ENCODE assay signal across 17 cellular contexts in the genomic region with DNA sequence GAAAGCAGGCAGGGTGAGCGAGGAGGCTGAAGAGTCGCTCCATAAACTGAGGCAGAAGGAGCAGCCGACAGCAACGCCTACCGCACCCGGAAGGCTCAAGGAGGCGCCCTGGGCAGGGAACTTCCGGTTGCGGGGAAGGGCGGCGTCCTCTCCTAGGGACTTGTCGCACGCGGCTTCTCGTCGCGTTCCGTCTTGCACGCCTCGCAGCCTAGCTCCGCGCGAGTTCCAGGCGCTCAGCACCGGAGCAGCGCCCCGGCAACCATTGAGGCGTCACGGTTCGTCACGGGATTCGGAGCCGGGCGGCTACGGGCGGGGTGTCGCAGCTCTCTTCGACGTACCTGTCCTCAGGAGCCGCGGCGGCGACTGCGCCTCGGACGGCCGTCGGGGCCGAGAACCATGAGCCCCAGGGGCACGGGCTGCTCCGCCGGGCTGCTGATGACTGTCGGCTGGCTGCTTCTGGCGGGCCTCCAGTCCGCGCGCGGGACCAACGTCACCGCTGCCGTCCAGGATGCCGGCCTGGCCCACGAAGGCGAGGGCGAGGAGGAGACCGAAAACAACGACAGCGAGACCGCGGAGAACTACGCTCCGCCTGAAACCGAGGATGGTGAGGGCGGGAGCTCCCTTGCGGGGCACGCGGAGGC. TPM values are rescaled to one million over a fixed set of nuclear protein-coding genes. Genes with fewer than 3 reads are reported as not detected.
"Had no signal": no experiment of that assay in that cellular context is flagged by ENCODE, and none has a peak within 500 bp of the region (broad histone marks: within the 10 kb centered on the region; RNA-seq: fewer than 3 reads in every experiment).

Gene SPACA1, plus strand, starts transcription at position 332 of the 641 bp plus-strand sequence. Its CDS starts 65 bp downstream, at position 397.

- H3K27ac ChIP-seq: brain microvascular endothelial cell, gastroesophageal sphincter, stomach, thyroid gland, uterus had no signal

- H3K4me1 Mint-ChIP-seq: activated B cell treated with CpG ODN at 0.5 μM for 24 hours; activated naive CD8-positive, alpha-beta T cell treated with anti-CD3 and anti-CD28 coated beads for 36 hours; nephron progenitor cell had no signal

- H3K4me1 ChIP-seq: gastroesophageal sphincter, stomach, thyroid gland, uterus had no signal

- DNase-seq: activated B cell treated with CpG ODN at 0.5 μM for 24 hours; activated naive CD8-positive, alpha-beta T cell treated with anti-CD3 and anti-CD28 coated beads for 36 hours; activated T-cell treated with anti-CD3 and anti-CD28 coated beads, Interleukin-2, amount 50 U/mL, for 1 hour; brain microvascular endothelial cell; mesendoderm; nephron progenitor cell; stimulated activated CD4-positive, alpha-beta T cell treated with anti-CD3 and anti-CD28 coated beads, Interleukin-4, amount 100 ng/mL, for 4 hours; stomach; thyroid gland; uterus had no signal

- H3K9me3 Mint-ChIP-seq: activated B cell treated with CpG ODN at 0.5 μM for 24 hours; activated naive CD8-positive, alpha-beta T cell treated with anti-CD3 and anti-CD28 coated beads for 36 hours; dendritic cell treated with granulocyte-macrophage colony-stimulating factor and Interleukin-4, amounts not matched to agents 40 ng/mL and 50 ng/mL, for 4 days; nephron progenitor cell had no signal

- H3K4me3 ChIP-seq: gastroesophageal sphincter, stomach, thyroid gland, uterus had no signal

- H3K27ac Mint-ChIP-seq: activated B cell treated with CpG ODN at 0.5 μM for 24 hours; activated naive CD8-positive, alpha-beta T cell treated with anti-CD3 and anti-CD28 coated beads for 36 hours; dendritic cell treated with granulocyte-macrophage colony-stimulating factor and Interleukin-4, amounts not matched to agents 40 ng/mL and 50 ng/mL, for 4 days; nephron progenitor cell had no signal

- H3K36me3 ChIP-seq: brain microvascular endothelial cell, gastroesophageal sphincter, stomach, thyroid gland, uterus had no signal

- H3K9me3 ChIP-seq: thyroid gland, uterus had no signal

- H3K27me3 ChIP-seq: brain microvascular endothelial cell, thyroid gland, uterus had no signal

- H3K4me3 Mint-ChIP-seq: activated B cell treated with CpG ODN at 0.5 μM for 24 hours; activated naive CD8-positive, alpha-beta T cell treated with anti-CD3 and anti-CD28 coated beads for 36 hours; dendritic cell treated with granulocyte-macrophage colony-stimulating factor and Interleukin-4, amounts not matched to agents 40 ng/mL and 50 ng/mL, for 4 days; nephron progenitor cell had no signal

RNA-seq across cellular contexts. Expression of gene SPACA1, which starts in this region (rescaled TPM):
- total RNA-seq: activated B cell treated with CpG ODN at 0.5 μM for 24 hours; activated naive CD8-positive, alpha-beta T cell treated with anti-CD3 and anti-CD28 coated beads for 36 hours; epithelial cell of proximal tubule; gastroesophageal sphincter; left colon; osteocyte; skeletal muscle tissue; stomach; T-helper 1 cell treated with Interleukin-12 subunit alpha and Interleukin-12 subunit beta and Interleukin-4 antibody, amounts not matched to agents 30 ng/mL and 1 ng/mL, for 36 hours; thyroid gland; uterus had no signal
- polyA plus RNA-seq: stomach had no signal
